In genomic region chr22:17924076-17924475, GRCh38 we compare ENCODE assay signal across 23 cellular contexts.
A peak's percentile ranks its signal among the peaks of the same experiment; 100 is the strongest.
DNase-seq lines count a peak whose midpoint lies in the region; ATAC-seq and TF ChIP-seq lines count a peak whose summit lies in the region.
"Had no signal": no experiment of that assay in that cellular context is flagged by ENCODE, and none has a peak within 500 bp of the region (broad histone marks: within the 10 kb centered on the region; RNA-seq: fewer than 3 reads in every experiment).

No MANE protein-coding gene starts in this region.

- TF ChIP-seq POLR2A in gastroesophageal sphincter (IDR thresholded peaks at IDR 0.05) = no peak
- TF ChIP-seq POLR2A in uterus (IDR thresholded peaks at IDR 0.05) = no peak
- TF ChIP-seq POLR2A in sigmoid colon (IDR thresholded peaks at IDR 0.05) = no peak

- peaks cover 0 to 71% of the 10 kb centered on the region in 2 donors for H3K4me1 ChIP-seq in right atrium auricular region
- peaks cover 11 to 86% (median 51%) of the 10 kb centered on the region in 3 donors for H3K4me1 ChIP-seq in gastroesophageal sphincter
- H3K4me1 ChIP-seq in uterus = peaks cover 6 to 42% of the 10 kb centered on the region in 2 donors
- peaks cover 0 to 88% (median 80%) of the 10 kb centered on the region in 4 donors for H3K4me1 ChIP-seq in sigmoid colon

- intact Hi-C loops in left cardiac atrium (cut with DNase I) = no loop called here
- intact Hi-C loops in uterus (cut with DNase I; ENCODE audit: low total_unique reads) = no loop called here
- intact Hi-C loops in sigmoid colon (cut with DNase I) = no loop called here

- H3K27me3 ChIP-seq in right atrium auricular region = no peaks in the 10 kb centered on the region
- no peaks in the 10 kb centered on the region for H3K27me3 ChIP-seq in gastroesophageal sphincter
- no peaks in the 10 kb centered on the region for H3K27me3 ChIP-seq in uterus
- no peaks in the 10 kb centered on the region for H3K27me3 ChIP-seq in sigmoid colon
- H3K27me3 ChIP-seq: BE2C, suprapubic skin had no signal

- DNase-seq in right atrium auricular region (ENCODE audit: low spot score) (no peak), left cardiac atrium (no peak), uterus (peak in 1 of 2 donors; percentile 8), sigmoid colon (no peak), NCI-H2081 treated with DMSO at 0.1 percent for 48 hours (lab: John Stamatoyannopoulos, UW) (no peak)
- no peak for DNase-seq in stimulated activated CD4-positive, alpha-beta T cell treated with anti-CD3 and anti-CD28 coated beads, Interleukin-15, amount 100 ng/mL, for 24 hours
- DNase-seq: activated CD4-positive, alpha-beta T cell treated with anti-CD3 and anti-CD28 coated beads for 36 hours; activated CD8-positive, alpha-beta memory T cell treated with anti-CD3 and anti-CD28 coated beads, Interleukin-2, amount 50 U/mL, for 48 hours; activated CD8-positive, alpha-beta T cell treated with anti-CD3 and anti-CD28 coated beads for 36 hours; activated naive CD4-positive, alpha-beta T cell treated with Interleukin-2 at 50 U/mL for 16 hours; BE2C; DMS 273 treated with DMSO at 0.1 percent for 48 hours; immature natural killer cell; mesenchymal stem cell; NCI-H1105; NCI-H1930; NCI-H524; SHP77 treated with DMSO at 0.1 percent for 48 hours; stimulated activated naive B cell treated with anti-CD40 and anti-IgM and Interleukin-4, amounts not matched to agents 10 μg/mL and 1 μg/mL and 100 μg/mL, for 72 hours had no signal

- H3K4me3 ChIP-seq in right atrium auricular region = no peak overlapping the region
- no peak overlapping the region for H3K4me3 ChIP-seq in gastroesophageal sphincter
- no peak overlapping the region for H3K4me3 ChIP-seq in uterus
- no peak overlapping the region for H3K4me3 ChIP-seq in sigmoid colon
- H3K4me3 ChIP-seq: PC-9, suprapubic skin had no signal

- 87 to 90% methylated on average over 2 to 3 of the region's 7 CpGs for WGBS in gastroesophageal sphincter (ENCODE audit: low coverage in 1 of 2), 2 donors
- WGBS in sigmoid colon, 2 donors = 95 to 99% methylated on average over 7 of the region's 7 CpGs

- no peak for TF ChIP-seq EP300 in gastroesophageal sphincter (IDR thresholded peaks at IDR 0.05)
- no peak for TF ChIP-seq EP300 in sigmoid colon (IDR thresholded peaks at IDR 0.05)

- H3K27ac ChIP-seq in right atrium auricular region = peak overlapping the region; percentile 87 to 94
- peak overlapping the region; percentile 76 for H3K27ac ChIP-seq in VCaP
- H3K27ac ChIP-seq in gastroesophageal sphincter = peak overlapping the region in 3 of 4 donors; percentile 44 to 66 (median 50)
- peak overlapping the region; percentile 9 to 45 for H3K27ac ChIP-seq in uterus
- H3K27ac ChIP-seq in sigmoid colon = peak overlapping the region in 1 of 4 donors; percentile 44
- H3K27ac ChIP-seq: PC-9, suprapubic skin had no signal

- no peaks in the 10 kb centered on the region for H3K36me3 ChIP-seq in right atrium auricular region
- no peaks in the 10 kb centered on the region for H3K36me3 ChIP-seq in gastroesophageal sphincter
- no peaks in the 10 kb centered on the region for H3K36me3 ChIP-seq in uterus
- no peaks in the 10 kb centered on the region for H3K36me3 ChIP-seq in sigmoid colon
- H3K36me3 ChIP-seq: BE2C, suprapubic skin had no signal

- ATAC-seq in left cardiac atrium (no peak), gastroesophageal sphincter (no peak)
- ATAC-seq: activated CD4-positive, alpha-beta T cell treated with anti-CD3 and anti-CD28 coated beads for 36 hours; activated CD8-positive, alpha-beta T cell treated with anti-CD3 and anti-CD28 coated beads for 36 hours; stimulated activated naive B cell treated with anti-CD40 and anti-IgM and Interleukin-4, amounts not matched to agents 10 μg/mL and 1 μg/mL and 100 μg/mL, for 72 hours had no signal

- no peaks in the 10 kb centered on the region for H3K9me3 ChIP-seq in right atrium auricular region
- H3K9me3 ChIP-seq in gastroesophageal sphincter = no peaks in the 10 kb centered on the region
- no peaks in the 10 kb centered on the region for H3K9me3 ChIP-seq in uterus
- H3K9me3 ChIP-seq in sigmoid colon = no peaks in the 10 kb centered on the region
- H3K9me3 ChIP-seq: BE2C, suprapubic skin had no signal

- TF ChIP-seq CTCF in right atrium auricular region (IDR thresholded peaks at IDR 0.05) (no peak), VCaP (conservative IDR thresholded peaks at IDR 0.05) (no peak), gastroesophageal sphincter (IDR thresholded peaks at IDR 0.05) (no peak), uterus (IDR thresholded peaks at IDR 0.05) (no peak), sigmoid colon (IDR thresholded peaks at IDR 0.05) (no peak)
